11 cellular contexts compared by ENCODE assay signal in genomic region chr15:31357148-31357547, GRCh38. TPM values are rescaled to one million over a fixed set of nuclear protein-coding genes. Genes with fewer than 3 reads are reported as not detected.
DNase-seq lines count a peak whose midpoint lies in the region; ATAC-seq and TF ChIP-seq lines count a peak whose summit lies in the region.
"Had no signal": no experiment of that assay in that cellular context is flagged by ENCODE, and none has a peak within 500 bp of the region (broad histone marks: within the 10 kb centered on the region; RNA-seq: fewer than 3 reads in every experiment).

No MANE protein-coding gene starts in this region.

- H2AK5ac ChIP-seq in neuronal stem cell (ENCODE audit: low read depth, low read length): no peak overlapping the region

- no peak overlapping the region for H2BK15ac ChIP-seq in neuronal stem cell (ENCODE audit: low read length)

- peaks cover 41% of the 10 kb centered on the region for H3K36me3 ChIP-seq in DND-41 (ENCODE audit: insufficient read depth, low read length)
- H3K36me3 ChIP-seq in neuronal stem cell (replicated peaks in 1 of 2; ENCODE audit: control insufficient read depth in 2 of 2, insufficient read depth in 2 of 2, low read length in 2 of 2): peaks cover 0 to 10% of the 10 kb centered on the region in 2 donors

- H3K27me3 ChIP-seq in DND-41 (ENCODE audit: insufficient read depth, low read length, poor library complexity) (no peaks in the 10 kb centered on the region), neuronal stem cell (ENCODE audit: control insufficient read depth in 3 of 3, insufficient read depth in 3 of 3, low read depth in 1 of 3, low read length in 3 of 3) (no peaks in the 10 kb centered on the region)

- H3K23ac ChIP-seq in neuronal stem cell (ENCODE audit: low read depth, low read length, poor library complexity): peak overlapping the region; percentile 8

- H2BK5ac ChIP-seq in neuronal stem cell (ENCODE audit: low read length): no peak overlapping the region

- H2AFZ ChIP-seq in DND-41 (ENCODE audit: low read depth, low read length) (no peak overlapping the region), neuronal stem cell (ENCODE audit: low read length) (no peak overlapping the region)

- no peaks in the 10 kb centered on the region for H3K9me3 ChIP-seq in DND-41 (ENCODE audit: insufficient read depth, low read length, severe bottlenecking)
- no peaks in the 10 kb centered on the region for H3K9me3 ChIP-seq in neuronal stem cell (replicated peaks in 1 of 2; ENCODE audit: control insufficient read depth in 2 of 2, insufficient read depth in 1 of 2, low read depth in 1 of 2, low read length in 2 of 2)
- H3K9me3 ChIP-seq: SK-N-SH had no signal

- peak overlapping the region; percentile 66 for H3K27ac ChIP-seq in DND-41 (ENCODE audit: low read length)
- H3K27ac ChIP-seq in neuronal stem cell (replicated peaks; ENCODE audit: low read length): no peak overlapping the region
- no peak overlapping the region for H3K27ac ChIP-seq in caudate nucleus (ENCODE audit: low read depth, low read length)
- H3K27ac ChIP-seq: epithelial cell of prostate had no signal

- H3K4me3 ChIP-seq in DND-41 (ENCODE audit: low read depth in 1 of 2, low read length in 2 of 2): no peak overlapping the region
- no peak overlapping the region for H3K4me3 ChIP-seq in neuronal stem cell (ENCODE audit: low read length in 2 of 2)

- peak overlapping the region; percentile 82 for H3K18ac ChIP-seq in neuronal stem cell (ENCODE audit: low read length)

- no peaks in the 10 kb centered on the region for H3K27me3 Mint-ChIP-seq in activated naive CD8-positive, alpha-beta T cell treated with anti-CD3 and anti-CD28 coated beads, Interleukin-2, amount 50 U/mL, for 24 hours

- H3K27ac Mint-ChIP-seq in activated naive CD8-positive, alpha-beta T cell treated with anti-CD3 and anti-CD28 coated beads, Interleukin-2, amount 50 U/mL, for 24 hours: peak overlapping the region; percentile 88

- H3K4me1 ChIP-seq in DND-41 (ENCODE audit: insufficient read depth, low read length) (peaks cover 93% of the 10 kb centered on the region), neuronal stem cell (ENCODE audit: control insufficient read depth in 2 of 2, insufficient read depth in 1 of 2, low read depth in 1 of 2, low read length in 2 of 2) (peaks cover 27 to 32% of the 10 kb centered on the region in 2 donors)

- DNase-seq in DND-41: no peak
- DNase-seq in Kasumi-1 (lab: John Stamatoyannopoulos, UW): peak; percentile 5 to 34
- DNase-seq in activated naive CD8-positive, alpha-beta T cell treated with anti-CD3 and anti-CD28 coated beads, Interleukin-2, amount 50 U/mL, for 24 hours: peak; percentile 37
- no peak for DNase-seq in neuronal stem cell (ENCODE audit: low spot score)
- DNase-seq in NCI-H1048 (lab: John Stamatoyannopoulos, UW): no peak
- DNase-seq in caudate nucleus (lab: John Stamatoyannopoulos, UW): no peak
- DNase-seq in kidney tubule cell (ENCODE audit: low spot score): no peak
- DNase-seq: SK-N-SH; stimulated activated CD8-positive, alpha-beta memory T cell treated with anti-CD3 and anti-CD28 coated beads, Interleukin-4, amount 100 ng/mL, for 48 hours had no signal

- H4K8ac ChIP-seq in neuronal stem cell (ENCODE audit: low read depth, low read length): no peak overlapping the region

- no peak for ATAC-seq in DND-41 (ENCODE audit: insufficient read depth, low read depth)
- no peak for ATAC-seq in activated naive CD8-positive, alpha-beta T cell treated with anti-CD3 and anti-CD28 coated beads, Interleukin-2, amount 50 U/mL, for 24 hours
- no peak for ATAC-seq in HG03520 (IDR thresholded peaks at IDR 0.05; ENCODE audit: unreplicated experiment)

- H3K4me1 Mint-ChIP-seq in activated naive CD8-positive, alpha-beta T cell treated with anti-CD3 and anti-CD28 coated beads, Interleukin-2, amount 50 U/mL, for 24 hours: peaks cover 100% of the 10 kb centered on the region

- H3K4me2 ChIP-seq in DND-41 (ENCODE audit: insufficient read depth, low read length) (no peak overlapping the region), neuronal stem cell (ENCODE audit: insufficient read depth, low read length, poor library complexity, severe bottlenecking) (no peak overlapping the region)
- H3K4me2 ChIP-seq: SK-N-SH had no signal

- H3K9ac ChIP-seq in DND-41 (ENCODE audit: low read depth, low read length): no peak overlapping the region
- H3K9ac ChIP-seq in neuronal stem cell (ENCODE audit: low read depth, low read length, poor library complexity): no peak overlapping the region
- H3K9ac ChIP-seq: SK-N-SH had no signal

- H4K91ac ChIP-seq in neuronal stem cell (ENCODE audit: low read depth, low read length, poor library complexity): no peak overlapping the region

- H3K79me2 ChIP-seq in DND-41 (ENCODE audit: insufficient read depth, low read length): peaks cover 94% of the 10 kb centered on the region

- peaks cover 63% of the 10 kb centered on the region for H4K20me1 ChIP-seq in DND-41 (ENCODE audit: insufficient read depth, low read length)

- TF ChIP-seq CTCF in DND-41 (IDR thresholded peaks at IDR 0.05; ENCODE audit: borderline replicate concordance, extremely low read depth, low read length, poor library complexity, severe bottlenecking): no peak

- no peak overlapping the region for H3K4ac ChIP-seq in neuronal stem cell (ENCODE audit: low read length)

- peaks cover 23% of the 10 kb centered on the region for H3K36me3 Mint-ChIP-seq in activated naive CD8-positive, alpha-beta T cell treated with anti-CD3 and anti-CD28 coated beads, Interleukin-2, amount 50 U/mL, for 24 hours (ENCODE audit: low read depth)

- no peak overlapping the region for H2BK12ac ChIP-seq in neuronal stem cell (ENCODE audit: low read length)

- H3K9me3 Mint-ChIP-seq in activated naive CD8-positive, alpha-beta T cell treated with anti-CD3 and anti-CD28 coated beads, Interleukin-2, amount 50 U/mL, for 24 hours: no peaks in the 10 kb centered on the region

- WGBS in neuronal stem cell (ENCODE audit: extremely low coverage in 2 of 2, insufficient read length in 2 of 2, insufficient replicate concordance in 1 of 2), 2 donors: no CpG with 5 or more reads among the region's 13 CpGs

- H3K4me3 Mint-ChIP-seq in activated naive CD8-positive, alpha-beta T cell treated with anti-CD3 and anti-CD28 coated beads, Interleukin-2, amount 50 U/mL, for 24 hours: peak overlapping the region; percentile 76

- H2BK120ac ChIP-seq in neuronal stem cell (ENCODE audit: low read depth, low read length): no peak overlapping the region

- H3K79me1 ChIP-seq in neuronal stem cell (ENCODE audit: low read depth, low read length): peaks cover 9% of the 10 kb centered on the region

- no peak overlapping the region for H3K14ac ChIP-seq in neuronal stem cell (ENCODE audit: low read length)

RNA-seq across cellular contexts. Expression of gene KLF13, which starts 30.5 kb away (rescaled TPM):
- 42.9 TPM for polyA plus RNA-seq in neuronal stem cell (2013, experiment 1 of 2)
- 42.1 TPM for polyA plus RNA-seq in neuronal stem cell (2013, experiment 2 of 2)

Comparison
In these comparisons a context has a peak if more than half of its experiments do, and no peak if none do; other contexts are left out.
1. DNase-seq: peak in Kasumi-1 (2 of 2) and activated naive CD8-positive, alpha-beta T cell treated with anti-CD3 and anti-CD28 coated beads, Interleukin-2, amount 50 U/mL, for 24 hours (single experiment); none in DND-41 (single experiment), neuronal stem cell (single experiment), NCI-H1048 (single experiment), caudate nucleus (0 of 61) and kidney tubule cell (single experiment).